In the genomic region with DNA sequence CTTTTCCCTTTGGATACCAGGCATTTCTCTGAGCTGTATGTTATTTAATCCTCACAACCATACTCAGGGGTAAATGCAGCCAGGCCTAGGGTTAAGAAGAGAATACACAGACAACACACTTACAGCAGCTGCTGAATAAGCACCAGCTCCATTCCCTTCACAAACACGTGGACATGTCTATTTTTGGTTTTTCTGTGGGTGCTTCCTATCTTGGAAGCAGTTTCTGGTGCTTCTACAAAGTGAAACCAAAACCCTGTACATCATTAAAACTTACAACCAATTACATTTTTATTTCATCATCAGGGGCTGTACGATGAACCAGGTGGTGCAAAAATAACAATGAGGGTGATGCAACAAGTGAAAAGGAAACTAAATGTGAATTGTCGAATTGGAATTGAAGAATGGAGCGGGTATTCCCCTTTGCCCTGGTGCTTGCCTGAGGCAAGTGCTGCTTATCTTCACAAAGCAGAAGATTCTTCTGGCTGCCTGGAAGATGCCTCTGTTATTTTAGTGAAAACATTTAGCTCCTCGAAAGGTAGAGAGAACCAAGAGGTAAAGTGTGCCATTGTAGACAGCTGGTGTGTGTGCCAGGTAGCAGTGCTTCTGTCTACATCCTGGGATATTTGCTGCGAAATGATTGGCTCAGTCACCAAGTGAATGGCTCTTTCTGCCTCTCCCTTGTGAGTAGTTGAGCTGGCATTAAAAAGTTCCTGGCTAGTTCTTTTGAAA, we compare ENCODE assay signal across 1 cellular context.
TF ChIP-seq lines count a peak whose summit lies in the region.

No MANE protein-coding gene starts in this region.

TF ChIP-seq in H1, 55 proteins besides CTCF, POLR2A, EP300 and RAD21:
- TF ChIP-seq BCL11A (IDR thresholded peaks at IDR 0.05; ENCODE audit: low read depth in 2 of 2, low read length in 2 of 2) (no peak), CEBPB (IDR thresholded peaks at IDR 0.05; ENCODE audit: low read depth, low read length) (peak; percentile 43; the same call in 1 of the 2 replicates), RFX5 (IDR thresholded peaks at IDR 0.05; ENCODE audit: borderline replicate concordance, low read depth, low read length) (no peak)
